In the genomic region with DNA sequence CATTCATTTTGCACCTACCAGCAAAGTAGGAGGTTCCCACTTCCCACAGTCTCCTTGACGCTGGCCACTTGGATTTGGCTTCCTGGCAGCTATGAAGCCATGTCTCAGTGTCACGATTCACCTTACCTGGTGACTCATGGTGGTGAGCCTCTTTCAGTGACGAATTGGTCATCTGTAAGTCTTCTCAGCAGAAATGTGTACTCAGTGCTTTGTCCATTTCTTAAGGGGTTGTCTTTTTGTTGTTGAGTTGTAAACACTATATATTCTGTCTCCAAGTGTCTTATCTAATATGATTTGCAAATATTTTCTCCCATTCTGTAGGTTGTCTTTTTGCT, we compare ENCODE assay signal across 19 cellular contexts. TPM values are rescaled to one million over a fixed set of nuclear protein-coding genes. Genes with fewer than 3 reads are reported as not detected.
DNase-seq lines count a peak whose midpoint lies in the region; ATAC-seq and TF ChIP-seq lines count a peak whose summit lies in the region.
"Had no signal": no experiment of that assay in that cellular context is flagged by ENCODE, and none has a peak within 500 bp of the region (broad histone marks: within the 10 kb centered on the region; RNA-seq: fewer than 3 reads in every experiment).

No MANE protein-coding gene starts in this region.

- POLR2A ChIA-PET in naive thymus-derived CD8-positive, alpha-beta T cell (lab: Charles Lee): interaction anchor here (0.9 kb wide), 1 partner anchor 68 kb away, joined by 3 read pairs; a partner anchor contains a TSS

- no peak overlapping the region for H3K4me3 ChIP-seq in coronary artery
- H3K4me3 ChIP-seq: GM12878, Peyer's patch, sigmoid colon had no signal

- no peaks in the 10 kb centered on the region for H3K9me3 Mint-ChIP-seq in naive thymus-derived CD8-positive, alpha-beta T cell
- H3K9me3 Mint-ChIP-seq: central memory CD8-positive, alpha-beta T cell had no signal

- peaks cover 0 to 2% (median 0%) of the 10 kb centered on the region in 5 donors for H3K27me3 Mint-ChIP-seq in naive thymus-derived CD8-positive, alpha-beta T cell
- H3K27me3 Mint-ChIP-seq: B cell had no signal

- DNase-seq in A172 (ENCODE audit: low spot score) (peak; percentile 56), AG08395 (ENCODE audit: low spot score) (peak; percentile 33), M059J (ENCODE audit: low read depth) (peak; percentile 69), coronary artery (ENCODE audit: low spot score) (peak; percentile 4), erythroblast (lab: John Stamatoyannopoulos, UW) (no peak)
- DNase-seq in naive thymus-derived CD8-positive, alpha-beta T cell: no peak
- DNase-seq: activated CD4-positive, alpha-beta T cell treated with anti-CD3 and anti-CD28 coated beads, Interleukin-2, amount 50 U/mL, for 48 hours; Calu3; GF-D8; Kasumi-1; left ventricle myocardium superior; NCI-H1436 treated with DMSO at 0.1 percent for 48 hours; NCI-H748 treated with DMSO at 0.1 percent for 48 hours; Peyer's patch; sigmoid colon had no signal

- TF ChIP-seq POLR2A in erythroblast (IDR thresholded peaks at IDR 0.05; ENCODE audit: low read length): no peak

- ATAC-seq in naive thymus-derived CD8-positive, alpha-beta T cell: no peak
- ATAC-seq in HG03045 (IDR thresholded peaks at IDR 0.05; ENCODE audit: unreplicated experiment): no peak
- ATAC-seq: GM12878, left ventricle myocardium superior had no signal

- H3K36me3 Mint-ChIP-seq in naive thymus-derived CD8-positive, alpha-beta T cell: peaks cover 0 to 5% (median 3%) of the 10 kb centered on the region in 3 donors

- no peak overlapping the region for H3K4me3 Mint-ChIP-seq in naive thymus-derived CD8-positive, alpha-beta T cell
- H3K4me3 Mint-ChIP-seq: B cell; central memory CD8-positive, alpha-beta T cell had no signal

- no peak overlapping the region for H3K27ac Mint-ChIP-seq in naive thymus-derived CD8-positive, alpha-beta T cell
- H3K27ac Mint-ChIP-seq: B cell had no signal

- no peak overlapping the region for H3K27ac ChIP-seq in coronary artery
- H3K27ac ChIP-seq: Peyer's patch, sigmoid colon had no signal

- TF ChIP-seq CTCF in coronary artery (IDR thresholded peaks at IDR 0.05): no peak

- peaks cover 0 to 2% (median 0%) of the 10 kb centered on the region in 4 donors for H3K4me1 Mint-ChIP-seq in naive thymus-derived CD8-positive, alpha-beta T cell
- H3K4me1 Mint-ChIP-seq: B cell; central memory CD8-positive, alpha-beta T cell had no signal

RNA-seq across cellular contexts. Expression of a gene that starts 11.4 kb away (rescaled TPM):
- total RNA-seq in A172 (2014; rRNA removed; shearing (Covaris generic)): 80.9 and 100 TPM in 2 replicates
- total RNA-seq in M059J (2014; rRNA removed; shearing (Covaris generic)): 44.4 and 75.0 TPM in 2 replicates
- 100 to 1,000 TPM; 107 to 112 TPM for total RNA-seq in naive thymus-derived CD8-positive, alpha-beta T cell
- 10 to 100 TPM; 56.7 to 75.1 (median 59.2) TPM for polyA plus RNA-seq in naive thymus-derived CD8-positive, alpha-beta T cell

RNA-seq across cellular contexts. Expression of a gene that starts 29.4 kb away (rescaled TPM):
- total RNA-seq in A172 (2014; rRNA removed; shearing (Covaris generic)): 166 and 240 TPM in 2 replicates
- 101 and 166 TPM in 2 replicates for total RNA-seq in M059J (2014; rRNA removed; shearing (Covaris generic))
- total RNA-seq in naive thymus-derived CD8-positive, alpha-beta T cell: 100 to 1,000 TPM; 189 to 193 TPM
- 100 to 1,000 TPM in 1 of 3 donors, 10 to 100 TPM in 2; 51.0 to 104 (median 93.7) TPM for polyA plus RNA-seq in naive thymus-derived CD8-positive, alpha-beta T cell

Comparison
In these comparisons a context has a peak if more than half of its experiments do, and no peak if none do; other contexts are left out.
1. DNase-seq: peak in A172 (single experiment), AG08395 (single experiment), M059J (single experiment) and coronary artery (single experiment); none in erythroblast (0 of 2) and naive thymus-derived CD8-positive, alpha-beta T cell (0 of 10).